ENCODE assay signal across 8 cellular contexts in the genomic region with DNA sequence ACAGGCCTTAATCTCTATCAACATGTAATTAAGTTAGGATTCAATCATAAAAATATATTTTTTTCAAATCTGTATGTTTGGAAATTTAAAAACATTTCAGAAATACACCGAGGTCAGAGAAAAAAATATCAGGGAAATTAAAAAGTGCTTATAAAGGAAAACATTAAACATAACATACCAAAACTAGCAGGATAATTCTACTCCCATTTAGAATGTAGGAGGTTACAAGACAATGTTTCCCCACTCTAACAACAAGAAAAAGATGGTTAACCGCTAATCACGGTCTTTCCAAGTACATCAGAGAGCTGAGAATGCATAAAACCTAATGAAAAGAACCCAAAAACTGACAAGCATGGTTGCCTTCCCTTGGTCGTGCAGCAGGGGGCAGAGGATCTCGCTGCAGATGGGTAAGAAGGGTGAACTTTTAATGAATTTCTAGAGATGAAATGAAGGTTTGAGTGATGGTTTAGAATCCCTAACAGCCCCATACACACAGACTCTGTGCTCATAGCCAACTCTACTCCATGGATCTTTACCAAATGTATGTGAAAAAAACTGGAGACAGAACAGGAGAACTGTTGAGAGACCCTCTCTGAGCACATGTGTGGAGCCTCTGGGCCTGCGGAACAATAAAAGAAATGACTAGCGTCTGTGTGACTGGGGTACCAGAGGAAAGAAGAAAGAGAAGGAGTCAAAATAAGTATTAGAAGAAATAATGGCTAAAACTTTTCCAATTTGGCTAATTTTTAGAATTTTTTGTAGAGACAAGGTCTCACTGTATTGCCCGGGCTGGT. TPM values are rescaled to one million over a fixed set of nuclear protein-coding genes. Genes with fewer than 3 reads are reported as not detected.
DNase-seq lines count a peak whose midpoint lies in the region; ATAC-seq and TF ChIP-seq lines count a peak whose summit lies in the region.

No MANE protein-coding gene starts in this region.

- DNase-seq in EL: peak; percentile 58
- peak; percentile 63 to 78 for DNase-seq in Kasumi-1 (lab: John Stamatoyannopoulos, UW)
- peak; percentile 36 to 40 for DNase-seq in activated CD4-positive, alpha-beta T cell treated with anti-CD3 and anti-CD28 coated beads for 24 hours (ENCODE audit: low read depth in 2 of 2)
- DNase-seq in dorsolateral prefrontal cortex: no peak
- no peak for DNase-seq in nephron progenitor cell
- no peak for DNase-seq in putamen (ENCODE audit: low spot score)
- no peak for DNase-seq in NCI-H146 treated with DMSO at 0.1 percent for 48 hours (lab: John Stamatoyannopoulos, UW; ENCODE audit: unreplicated experiment)

- peaks cover 0 to 3% (median 0%) of the 10 kb centered on the region in 45 donors for H3K27me3 ChIP-seq in dorsolateral prefrontal cortex

- intact Hi-C loops in dorsolateral prefrontal cortex (cut with DNase I): no loop called here

- TF ChIP-seq CTCF in dorsolateral prefrontal cortex (IDR thresholded peaks at IDR 0.05 in 54 of 56, conservative IDR thresholded peaks at IDR 0.05 in 2 of 56; ENCODE audit: low read depth in 1 of 56, partially characterized antibody in 56 of 56): peak in 52 of 56 donors; percentile 22 to 65 (median 48)
- peak; percentile 44 for TF ChIP-seq CTCF in nephron progenitor cell (IDR thresholded peaks at IDR 0.05)

- peaks cover 96% of the 10 kb centered on the region for H3K4me1 Mint-ChIP-seq in nephron progenitor cell

- H3K36me3 Mint-ChIP-seq in nephron progenitor cell (ENCODE audit: low read depth): peaks cover 34% of the 10 kb centered on the region

- H3K9me3 Mint-ChIP-seq in nephron progenitor cell: peaks cover 40% of the 10 kb centered on the region

- no peak for ATAC-seq in HG02763 (IDR thresholded peaks at IDR 0.05; ENCODE audit: unreplicated experiment)

- H3K4me3 ChIP-seq in dorsolateral prefrontal cortex: no peak overlapping the region

- peaks cover 11% of the 10 kb centered on the region for H3K27me3 Mint-ChIP-seq in nephron progenitor cell (ENCODE audit: low read depth, poor library complexity)

- H3K27ac ChIP-seq in dorsolateral prefrontal cortex: no peak overlapping the region

- H3K4me3 Mint-ChIP-seq in nephron progenitor cell: no peak overlapping the region

- no peak overlapping the region for H3K27ac Mint-ChIP-seq in nephron progenitor cell

RNA-seq across cellular contexts. Expression of gene LSM14A, which starts 51.3 kb away (rescaled TPM):
- total RNA-seq in dorsolateral prefrontal cortex: 100 to 1,000 TPM in 3 of 120 experiments, 10 to 100 TPM in 117; 52.9 to 108 (median 72.5) TPM

Comparison
In these comparisons a context has a peak if more than half of its experiments do, and no peak if none do; other contexts are left out.
1. DNase-seq: peak in EL (single experiment), Kasumi-1 (2 of 2) and activated CD4-positive, alpha-beta T cell treated with anti-CD3 and anti-CD28 coated beads for 24 hours (2 of 2); none in dorsolateral prefrontal cortex (0 of 10), nephron progenitor cell (single experiment), putamen (single experiment) and NCI-H146 treated with DMSO at 0.1 percent for 48 hours (single experiment).